Comparison of ENCODE assay signal across 1 cellular context in genomic region chr1:212430955-212431394, GRCh38.
TF ChIP-seq lines count a peak whose summit lies in the region.

No MANE protein-coding gene starts in this region.

TF ChIP-seq in K562, 482 proteins besides CTCF, POLR2A, EP300 and RAD21 (continued from another document and continues in another):
- TF ChIP-seq SNAPC5 (CRISPR knock-in tag; IDR thresholded peaks at IDR 0.05) (no peak), BRCA1 (IDR thresholded peaks at IDR 0.05) (no peak), BRCA1 (CRISPR knock-in tag; IDR thresholded peaks at IDR 0.05) (no peak), KLF13 (tag; IDR thresholded peaks at IDR 0.05; ENCODE audit: borderline replicate concordance, low read depth) (0 out of 2 replicates have a peak, but pooled peaks have one; percentile 39), ZNF316 (IDR thresholded peaks at IDR 0.05) (no peak), CREB3L1 (IDR thresholded peaks at IDR 0.05; ENCODE audit: borderline replicate concordance, low read depth) (no peak), ZNF444 (CRISPR knock-in tag; IDR thresholded peaks at IDR 0.05) (no peak), JUNB (CRISPR knock-in tag; conservative IDR thresholded peaks at IDR 0.05) (no peak), NR2C2 (CRISPR knock-in tag; IDR thresholded peaks at IDR 0.05) (no peak), NR2C2 (tag; IDR thresholded peaks at IDR 0.05) (peak; percentile 88), HNRNPUL1 (IDR thresholded peaks at IDR 0.05; ENCODE audit: low read length) (no peak), ZNF644 (tag; IDR thresholded peaks at IDR 0.05; ENCODE audit: low read depth) (peak; percentile 94), HINFP (tag; conservative IDR thresholded peaks at IDR 0.05; ENCODE audit: low read depth) (peak; percentile 88), FOXJ2 (tag; IDR thresholded peaks at IDR 0.05) (peak; percentile 70), ZNF449 (CRISPR knock-in tag; IDR thresholded peaks at IDR 0.05) (peak; percentile 88), E2F4 (CRISPR knock-in tag; IDR thresholded peaks at IDR 0.05; ENCODE audit: low read depth) (no peak), PTRF (tag; IDR thresholded peaks at IDR 0.05) (peak; percentile 93), TEAD4 (IDR thresholded peaks at IDR 0.05; ENCODE audit: low read length) (peak; percentile 93), TEAD4 (CRISPR knock-in tag; IDR thresholded peaks at IDR 0.05; ENCODE audit: borderline replicate concordance) (no peak), SLC30A9 (CRISPR knock-in tag; IDR thresholded peaks at IDR 0.05) (no peak), EZH2 (IDR thresholded peaks at IDR 0.05; ENCODE audit: borderline replicate concordance, low read depth, low read length) (no peak), ZNF395 (CRISPR knock-in tag; IDR thresholded peaks at IDR 0.05) (peak; percentile 94), PKNOX1 (IDR thresholded peaks at IDR 0.05) (peak; percentile 9; the same call in 1 of the 2 replicates), ZFP1 (CRISPR knock-in tag; IDR thresholded peaks at IDR 0.05) (peak; percentile 70), BCLAF1 (IDR thresholded peaks at IDR 0.05; ENCODE audit: borderline replicate concordance in 1 of 2, control insufficient read depth in 1 of 2, low read depth in 2 of 2, low read length in 1 of 2) (no peak), ZNF695 (CRISPR knock-in tag; IDR thresholded peaks at IDR 0.05) (no peak), MTF1 (CRISPR knock-in tag; IDR thresholded peaks at IDR 0.05; ENCODE audit: borderline replicate concordance) (peak; percentile 88; the same call in 1 of the 2 replicates), ELK3 (CRISPR knock-in tag; IDR thresholded peaks at IDR 0.05) (peak; percentile 92), NFXL1 (CRISPR knock-in tag; IDR thresholded peaks at IDR 0.05) (peak; percentile 71; the same call in 1 of the 2 replicates), TCF7 (IDR thresholded peaks at IDR 0.05; ENCODE audit: borderline replicate concordance) (no peak), ID3 (CRISPR knock-in tag; IDR thresholded peaks at IDR 0.05) (peak; percentile 70; the same call in 1 of the 2 replicates), ID3 (tag; IDR thresholded peaks at IDR 0.05) (peak; percentile 97), MYNN (IDR thresholded peaks at IDR 0.05) (0 out of 2 replicates have a peak, but pooled peaks have one; percentile 15), MYNN (CRISPR knock-in tag; IDR thresholded peaks at IDR 0.05) (no peak), PML (IDR thresholded peaks at IDR 0.05; ENCODE audit: low read length) (peak; percentile 83), HMG20B (CRISPR knock-in tag; IDR thresholded peaks at IDR 0.05) (no peak), KLF16 (IDR thresholded peaks at IDR 0.05) (peak; percentile 77), HIVEP1 (CRISPR knock-in tag; IDR thresholded peaks at IDR 0.05) (peak; percentile 93), WHSC1 (IDR thresholded peaks at IDR 0.05; ENCODE audit: low read length) (no peak), ZBTB7A (IDR thresholded peaks at IDR 0.05; ENCODE audit: borderline replicate concordance, control insufficient read depth, low read depth, low read length) (no peak), SMARCB1 (IDR thresholded peaks at IDR 0.05; ENCODE audit: insufficient read length, low read depth) (no peak), DMBX1 (CRISPR knock-in tag; IDR thresholded peaks at IDR 0.05; ENCODE audit: borderline replicate concordance) (peak; percentile 96), SMAD3 (CRISPR knock-in tag; conservative IDR thresholded peaks at IDR 0.05) (peak; percentile 97), ZNF586 (CRISPR knock-in tag; conservative IDR thresholded peaks at IDR 0.05) (0 out of 2 replicates have a peak, but pooled peaks have one; percentile 57), GATAD2A (IDR thresholded peaks at IDR 0.05) (peak; percentile 60; the same call in 1 of the 2 replicates), E2F5 (CRISPR knock-in tag; IDR thresholded peaks at IDR 0.05) (no peak), ZNF398 (CRISPR knock-in tag; IDR thresholded peaks at IDR 0.05) (peak; percentile 64), ZNF224 (CRISPR knock-in tag; IDR thresholded peaks at IDR 0.05) (no peak), TEAD2 (tag; IDR thresholded peaks at IDR 0.05) (peak; percentile 77; the same call in 1 of the 2 replicates)
